In the genomic region with DNA sequence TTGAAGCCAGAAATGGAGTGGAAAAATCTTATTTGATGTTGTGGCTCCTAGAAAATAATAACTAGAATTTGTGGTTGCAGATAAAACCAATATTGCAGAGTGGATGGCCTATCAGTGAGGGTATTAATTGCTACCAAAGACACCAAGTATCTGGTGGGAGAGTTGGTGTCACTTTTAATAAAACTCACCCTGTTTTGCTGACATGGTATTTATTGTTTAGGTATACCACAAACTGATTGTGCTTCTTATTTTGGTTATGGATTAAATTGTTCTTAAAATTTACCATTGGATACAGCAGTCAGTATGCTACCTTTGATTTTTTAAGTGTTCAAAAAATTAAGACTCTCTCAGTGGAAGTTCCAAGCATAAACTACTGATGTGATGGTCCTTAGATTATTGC, we compare ENCODE assay signal across 29 cellular contexts.
"Had no signal": no experiment of that assay in that cellular context is flagged by ENCODE, and none has a peak within 500 bp of the region (broad histone marks: within the 10 kb centered on the region; RNA-seq: fewer than 3 reads in every experiment).

No MANE protein-coding gene starts in this region.

- H3K27me3 Mint-ChIP-seq: naive B cell, progenitor cell of endocrine pancreas had no signal

- FAIRE-seq: kidney, small intestine had no signal

- DNase-seq: hippocampal formation; kidney; left colon; left lung; lower lobe of right lung; mammary epithelial cell; mesenchymal stem cell; naive B cell; natural killer cell; nephron progenitor cell; occipital lobe; ovary; retina; right cardiac atrium; sigmoid colon; small intestine; stimulated activated CD4-positive, alpha-beta T cell treated with anti-CD3 and anti-CD28 coated beads, Interleukin-1b, Interleukin-23, amount 100 ng/mL, for 48 hours; stimulated activated CD4-positive, alpha-beta T cell treated with anti-CD3 and anti-CD28 coated beads, Interleukin-4, amount 100 ng/mL, for 1 hour; stimulated activated naive B cell treated with anti-CD40 and anti-IgM and Interleukin-4, amounts not matched to agents 10 μg/mL and 1 μg/mL and 100 μg/mL, for 72 hours; stimulated activated naive CD8-positive, alpha-beta T cell treated with anti-CD3 and anti-CD28 coated beads, Interleukin-15, Interleukin-2, amounts not matched to agents 100 U/mL and 50 U/mL, for 24 hours; stomach; testis; thyroid gland; transverse colon; upper lobe of left lung had no signal

- H3K4me3 Mint-ChIP-seq: natural killer cell; nephron progenitor cell; neural progenitor cell; stimulated activated naive B cell treated with anti-CD40 and anti-IgM and Interleukin-4, amounts not matched to agents 10 μg/mL and 1 μg/mL and 100 μg/mL, for 72 hours had no signal

- H3K4me3 ChIP-seq: left lung, lower lobe of right lung, neural progenitor cell, ovary, sigmoid colon, stomach, testis, thyroid gland, transverse colon, upper lobe of left lung, vagina had no signal

- H3K9me3 Mint-ChIP-seq: naive B cell; natural killer cell; stimulated activated naive B cell treated with anti-CD40 and anti-IgM and Interleukin-4, amounts not matched to agents 10 μg/mL and 1 μg/mL and 100 μg/mL, for 72 hours had no signal

- H3K36me3 Mint-ChIP-seq: natural killer cell, neural progenitor cell had no signal

- ATAC-seq: left colon; left lung; lower lobe of right lung; natural killer cell; stimulated activated naive B cell treated with anti-CD40 and anti-IgM and Interleukin-4, amounts not matched to agents 10 μg/mL and 1 μg/mL and 100 μg/mL, for 72 hours; stimulated activated naive CD8-positive, alpha-beta T cell treated with anti-CD3 and anti-CD28 coated beads, Interleukin-15, Interleukin-2, amounts not matched to agents 100 U/mL and 50 U/mL, for 24 hours had no signal

- H3K4me1 ChIP-seq: lower lobe of right lung had no signal

- H3K27me3 ChIP-seq: left lung, neural progenitor cell, neutrophil, ovary, sigmoid colon, stomach, testis, thyroid gland, transverse colon, upper lobe of left lung, vagina had no signal

- H3K27ac Mint-ChIP-seq: natural killer cell, nephron progenitor cell, neural progenitor cell had no signal

- H3K4me1 Mint-ChIP-seq: nephron progenitor cell had no signal

- H3K36me3 ChIP-seq: left lung, lower lobe of right lung, neural progenitor cell, neutrophil, ovary, sigmoid colon, stomach, thyroid gland, transverse colon, upper lobe of left lung, vagina had no signal

- H3K9me3 ChIP-seq: left lung, lower lobe of right lung, neutrophil, ovary, sigmoid colon, stomach, testis, thyroid gland, transverse colon, upper lobe of left lung, vagina had no signal

- H3K27ac ChIP-seq: left lung, lower lobe of right lung, neural progenitor cell, neutrophil, ovary, sigmoid colon, testis, thyroid gland, transverse colon, upper lobe of left lung, vagina had no signal
